Comparison of ENCODE assay signal across 34 cellular contexts in the genomic region with DNA sequence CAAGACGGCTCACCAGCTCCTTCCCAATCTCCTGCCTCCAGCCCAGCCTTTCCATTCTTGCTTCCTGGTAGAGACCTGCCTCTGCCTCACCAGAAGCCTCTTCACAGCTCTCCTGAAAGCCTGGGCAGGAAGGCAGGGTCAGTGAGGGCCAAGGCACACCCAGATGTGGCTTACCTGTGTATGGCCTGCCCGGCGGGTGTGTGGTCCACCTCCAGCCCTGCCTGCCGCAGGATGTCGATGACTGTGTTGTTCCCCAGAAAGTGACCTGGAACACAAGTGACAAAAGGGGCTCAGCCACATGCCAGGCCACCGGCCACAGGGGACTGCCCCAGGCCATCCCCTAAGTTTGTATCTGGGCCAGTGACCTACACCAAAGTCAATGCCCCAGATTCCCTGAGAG.
"Had no signal": no experiment of that assay in that cellular context is flagged by ENCODE, and none has a peak within 500 bp of the region (broad histone marks: within the 10 kb centered on the region; RNA-seq: fewer than 3 reads in every experiment).

No MANE protein-coding gene starts in this region.

- H3K4me3 Mint-ChIP-seq: activated B cell treated with CpG ODN at 0.5 μM for 24 hours; activated CD4-positive, alpha-beta memory T cell treated with anti-CD3 and anti-CD28 coated beads for 36 hours; activated CD4-positive, alpha-beta T cell treated with anti-CD3 and anti-CD28 coated beads, Interleukin-2, amount 10 ng/mL, durations not matched to agents 24 days and 14 days; activated CD8-positive, alpha-beta T cell treated with anti-CD3 and anti-CD28 coated beads for 36 hours; activated naive CD4-positive, alpha-beta T cell treated with anti-CD3 and anti-CD28 coated beads for 36 hours; activated naive CD8-positive, alpha-beta T cell treated with anti-CD3 and anti-CD28 coated beads for 36 hours; activated T-cell treated with anti-CD3 and anti-CD28 coated beads, Interleukin-2, amount 50 U/mL, for 4 hours; activated T-cell treated with anti-CD3 and anti-CD28 coated beads, Interleukin-2, amount 50 U/mL, for 72 hours; activated T-helper 1 cell treated with anti-CD3 and anti-CD28 coated beads, Interleukin-12 subunit alpha, Interleukin-12 subunit beta, Interleukin-2, Interleukin-4 antibody, amounts not matched to agents 30 ng/mL and 10 ng/mL and 1 ng/mL, durations not matched to agents 14 hours and 24 hours and 36 hours; activated T-helper 17 cell treated with anti-CD3 and anti-CD28 coated beads, Interleukin-2, amount 50 U/mL, for 72 hours; T-helper 1 cell treated with Interleukin-12 subunit alpha and Interleukin-12 subunit beta and Interleukin-4 antibody, amounts not matched to agents 30 μg/mL and 1 μg/mL, for 36 hours; T-helper 2 cell treated with Interferon-gamma antibody and Interleukin-4, amounts not matched to agents 5 μg/mL and 100 μg/mL, for 36 hours had no signal

- H3K4me1 Mint-ChIP-seq: activated B cell treated with CpG ODN at 0.5 μM for 24 hours; activated CD4-positive, alpha-beta T cell treated with anti-CD3 and anti-CD28 coated beads, Interleukin-2, amount 10 ng/mL, durations not matched to agents 24 days and 14 days; activated naive CD8-positive, alpha-beta T cell treated with anti-CD3 and anti-CD28 coated beads for 36 hours; activated T-helper 17 cell treated with anti-CD3 and anti-CD28 coated beads, Interleukin-2, amount 50 U/mL, for 72 hours had no signal

- H3K27me3 Mint-ChIP-seq: activated CD4-positive, alpha-beta T cell treated with anti-CD3 and anti-CD28 coated beads, Interleukin-2, amount 10 ng/mL, durations not matched to agents 24 days and 14 days; activated CD8-positive, alpha-beta T cell treated with anti-CD3 and anti-CD28 coated beads for 36 hours; activated naive CD8-positive, alpha-beta T cell treated with anti-CD3 and anti-CD28 coated beads for 36 hours had no signal

- H3K4me3 ChIP-seq: adrenal gland, body of pancreas, breast epithelium had no signal

- H3K9me3 Mint-ChIP-seq: activated B cell treated with CpG ODN at 0.5 μM for 24 hours; activated CD4-positive, alpha-beta memory T cell treated with anti-CD3 and anti-CD28 coated beads for 36 hours; activated CD4-positive, alpha-beta T cell treated with anti-CD3 and anti-CD28 coated beads, Interleukin-2, amount 10 ng/mL, durations not matched to agents 24 days and 14 days; activated CD8-positive, alpha-beta T cell treated with anti-CD3 and anti-CD28 coated beads for 36 hours; activated naive CD4-positive, alpha-beta T cell treated with anti-CD3 and anti-CD28 coated beads for 36 hours; activated naive CD4-positive, alpha-beta T cell treated with anti-CD3 and anti-CD28 coated beads, Interleukin-2, amount 50 U/mL, for 72 hours; activated naive CD8-positive, alpha-beta T cell treated with anti-CD3 and anti-CD28 coated beads for 36 hours; activated T-cell treated with anti-CD3 and anti-CD28 coated beads, Interleukin-2, amount 50 U/mL, for 4 hours; activated T-cell treated with anti-CD3 and anti-CD28 coated beads, Interleukin-2, amount 50 U/mL, for 72 hours; activated T-helper 1 cell treated with anti-CD3 and anti-CD28 coated beads, Interleukin-12 subunit alpha, Interleukin-12 subunit beta, Interleukin-2, Interleukin-4 antibody, amounts not matched to agents 30 ng/mL and 10 ng/mL and 1 ng/mL, durations not matched to agents 14 hours and 24 hours and 36 hours; activated T-helper 17 cell treated with anti-CD3 and anti-CD28 coated beads, Interleukin-2, amount 50 U/mL, for 72 hours; T-helper 1 cell treated with Interleukin-12 subunit alpha and Interleukin-12 subunit beta and Interleukin-4 antibody, amounts not matched to agents 30 μg/mL and 1 μg/mL, for 36 hours; T-helper 2 cell treated with Interferon-gamma antibody and Interleukin-4, amounts not matched to agents 5 μg/mL and 100 μg/mL, for 36 hours had no signal

- H3K27ac Mint-ChIP-seq: activated B cell treated with CpG ODN at 0.5 μM for 24 hours; activated CD4-positive, alpha-beta memory T cell treated with anti-CD3 and anti-CD28 coated beads for 36 hours; activated CD4-positive, alpha-beta T cell treated with anti-CD3 and anti-CD28 coated beads, Interleukin-2, amount 10 ng/mL, durations not matched to agents 24 days and 14 days; activated CD8-positive, alpha-beta T cell treated with anti-CD3 and anti-CD28 coated beads for 36 hours; activated naive CD4-positive, alpha-beta T cell treated with anti-CD3 and anti-CD28 coated beads for 36 hours; activated naive CD4-positive, alpha-beta T cell treated with anti-CD3 and anti-CD28 coated beads, Interleukin-2, amount 50 U/mL, for 72 hours; activated naive CD8-positive, alpha-beta T cell treated with anti-CD3 and anti-CD28 coated beads for 36 hours; activated T-cell treated with anti-CD3 and anti-CD28 coated beads, Interleukin-2, amount 50 U/mL, for 72 hours; activated T-helper 1 cell treated with anti-CD3 and anti-CD28 coated beads, Interleukin-12 subunit alpha, Interleukin-12 subunit beta, Interleukin-2, Interleukin-4 antibody, amounts not matched to agents 30 ng/mL and 10 ng/mL and 1 ng/mL, durations not matched to agents 14 hours and 24 hours and 36 hours; activated T-helper 17 cell treated with anti-CD3 and anti-CD28 coated beads, Interleukin-2, amount 50 U/mL, for 72 hours; T-helper 1 cell treated with Interleukin-12 subunit alpha and Interleukin-12 subunit beta and Interleukin-4 antibody, amounts not matched to agents 30 μg/mL and 1 μg/mL, for 36 hours; T-helper 2 cell treated with Interferon-gamma antibody and Interleukin-4, amounts not matched to agents 5 μg/mL and 100 μg/mL, for 36 hours had no signal

- H3K4me1 ChIP-seq: adrenal gland, body of pancreas, breast epithelium had no signal

- ATAC-seq: activated CD8-positive, alpha-beta T cell treated with anti-CD3 and anti-CD28 coated beads for 36 hours; activated naive CD4-positive, alpha-beta T cell treated with anti-CD3 and anti-CD28 coated beads, Interleukin-2, amount 50 U/mL, for 72 hours; activated T-cell treated with anti-CD3 and anti-CD28 coated beads, Interleukin-2, amount 50 U/mL, for 4 hours; activated T-cell treated with anti-CD3 and anti-CD28 coated beads, Interleukin-2, amount 50 U/mL, for 72 hours; activated T-helper 17 cell treated with anti-CD3 and anti-CD28 coated beads, Interleukin-2, amount 50 U/mL, for 72 hours; body of pancreas had no signal

- H3K36me3 ChIP-seq: adrenal gland, brain microvascular endothelial cell, breast epithelium had no signal

- H3K36me3 Mint-ChIP-seq: activated CD4-positive, alpha-beta memory T cell treated with anti-CD3 and anti-CD28 coated beads for 36 hours; activated naive CD4-positive, alpha-beta T cell treated with anti-CD3 and anti-CD28 coated beads, Interleukin-2, amount 50 U/mL, for 72 hours; activated naive CD8-positive, alpha-beta T cell treated with anti-CD3 and anti-CD28 coated beads for 36 hours had no signal

- H3K27ac ChIP-seq: adrenal gland, body of pancreas, brain microvascular endothelial cell, breast epithelium, VCaP had no signal

- H3K27me3 ChIP-seq: adrenal gland, body of pancreas, brain microvascular endothelial cell, breast epithelium had no signal

- H3K9me3 ChIP-seq: adrenal gland, body of pancreas, breast epithelium had no signal

- DNase-seq: activated B cell treated with CpG ODN at 0.5 μM for 24 hours; activated CD4-positive, alpha-beta memory T cell treated with anti-CD3 and anti-CD28 coated beads for 36 hours; activated CD4-positive, alpha-beta T cell treated with anti-CD3 and anti-CD28 coated beads for 4 hours; activated CD4-positive, alpha-beta T cell treated with anti-CD3 and anti-CD28 coated beads, Interleukin-2, amount 10 ng/mL, durations not matched to agents 24 days and 14 days; activated CD4-positive, alpha-beta T cell treated with anti-CD3 and anti-CD28 coated beads, Interleukin-2, amount 50 U/mL, for 1 hour; activated CD4-positive, alpha-beta T cell treated with anti-CD3 and anti-CD28 coated beads, Interleukin-2, amount 50 U/mL, for 4 hours; activated CD4-positive, CD25-positive, alpha-beta regulatory T cell treated with anti-CD3 and anti-CD28 coated beads, Interleukin-2, amount 50 U/mL, for 72 hours; activated CD8-positive, alpha-beta memory T cell treated with anti-CD3 and anti-CD28 coated beads, Interleukin-2, amount 50 U/mL, for 4 hours; activated CD8-positive, alpha-beta T cell treated with anti-CD3 and anti-CD28 coated beads for 36 hours; activated effector memory CD4-positive, alpha-beta T cell treated with anti-CD3 and anti-CD28 coated beads, Interleukin-2, amount 50 U/mL, for 16 hours; activated gamma-delta T cell treated with Interleukin-2 at 50 U/mL for 16 hours; activated naive CD4-positive, alpha-beta T cell; activated naive CD4-positive, alpha-beta T cell treated with anti-CD3 and anti-CD28 coated beads for 36 hours; activated naive CD4-positive, alpha-beta T cell treated with anti-CD3 and anti-CD28 coated beads, Interleukin-2, amount 50 U/mL, for 16 hours; activated naive CD8-positive, alpha-beta T cell treated with anti-CD3 and anti-CD28 coated beads for 36 hours; activated T-cell treated with anti-CD3 and anti-CD28 coated beads for 4 hours; activated T-cell treated with anti-CD3 and anti-CD28 coated beads, Interleukin-2, amount 50 U/mL, for 1 hour; activated T-cell treated with anti-CD3 and anti-CD28 coated beads, Interleukin-2, amount 50 U/mL, for 4 hours; activated T-cell treated with anti-CD3 and anti-CD28 coated beads, Interleukin-2, amount 50 U/mL, for 72 hours; adrenal gland; amniotic stem cell; aorta; body of pancreas; brain microvascular endothelial cell; central memory CD4-positive, alpha-beta T cell; T-helper 2 cell; T-helper 9 cell had no signal
